In the genomic region with DNA sequence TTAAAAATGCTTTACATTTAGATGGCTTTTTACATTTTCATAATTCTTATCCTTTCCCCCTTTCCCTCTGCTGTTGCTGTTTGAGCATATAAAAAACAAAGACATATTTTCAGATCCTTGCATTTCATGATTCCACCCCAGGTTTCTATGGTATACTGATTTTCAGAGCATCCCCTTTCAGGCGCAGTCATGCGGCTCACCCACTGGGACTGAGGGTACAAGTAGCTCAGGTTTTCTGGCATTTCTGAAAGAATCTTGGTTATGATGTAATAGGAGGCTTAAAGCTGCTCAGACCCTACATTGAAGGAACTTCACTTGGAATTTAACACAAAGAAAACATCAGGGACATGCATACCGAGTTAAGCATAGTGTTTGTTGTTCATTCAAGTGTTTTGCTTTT, we compare ENCODE assay signal across 26 cellular contexts.
"Had no signal": no experiment of that assay in that cellular context is flagged by ENCODE, and none has a peak within 500 bp of the region (broad histone marks: within the 10 kb centered on the region; RNA-seq: fewer than 3 reads in every experiment).

No MANE protein-coding gene starts in this region.

- FAIRE-seq: colon, endothelial cell of umbilical vein had no signal

- H3K36me3 ChIP-seq: colonic mucosa, esophagus muscularis mucosa, esophagus squamous epithelium, gastrocnemius medialis, gastroesophageal sphincter, heart left ventricle, heart right ventricle had no signal

- H3K4me1 ChIP-seq: colonic mucosa, esophagus squamous epithelium, foreskin keratinocyte, gastrocnemius medialis, gastroesophageal sphincter, heart left ventricle, heart right ventricle had no signal

- H3K9me3 ChIP-seq: colonic mucosa, esophagus muscularis mucosa, esophagus squamous epithelium, gastrocnemius medialis, gastroesophageal sphincter, heart left ventricle, heart right ventricle had no signal

- H3K27me3 ChIP-seq: colonic mucosa, esophagus muscularis mucosa, esophagus squamous epithelium, foreskin keratinocyte, gastrocnemius medialis, gastroesophageal sphincter, heart left ventricle, heart right ventricle had no signal

- ATAC-seq: effector memory CD8-positive, alpha-beta T cell; esophagus mucosa; foreskin keratinocyte; gastrocnemius medialis; gastroesophageal sphincter; heart left ventricle; heart right ventricle had no signal

- H3K4me3 ChIP-seq: colonic mucosa, coronary artery, dorsolateral prefrontal cortex, esophagus muscularis mucosa, esophagus squamous epithelium, gastrocnemius medialis, gastroesophageal sphincter, heart left ventricle, heart right ventricle had no signal

- DNase-seq: colonic mucosa; cortex of kidney; dermis blood vessel endothelial cell; dorsolateral prefrontal cortex; effector CD4-positive, alpha-beta T cell; effector CD8-positive, alpha-beta T cell; effector memory CD4-positive, alpha-beta T cell; effector memory CD8-positive, alpha-beta T cell; endodermal cell; erythroblast; esophagus squamous epithelium; foreskin fibroblast; foreskin melanocyte; gastrocnemius medialis; glutamatergic neuron; head of caudate nucleus; heart left ventricle; heart right ventricle had no signal

- H3K27ac ChIP-seq: colonic mucosa, coronary artery, dorsolateral prefrontal cortex, epithelial cell of prostate, esophagus muscularis mucosa, esophagus squamous epithelium, foreskin keratinocyte, gastrocnemius medialis, gastroesophageal sphincter, heart left ventricle, heart right ventricle had no signal
